Comparison of ENCODE assay signal across 9 cellular contexts in genomic region chr18:71398530-71398929, GRCh38.
DNase-seq lines count a peak whose midpoint lies in the region; ATAC-seq, FAIRE-seq and TF ChIP-seq lines count a peak whose summit lies in the region.
"Had no signal": no experiment of that assay in that cellular context is flagged by ENCODE, and none has a peak within 500 bp of the region (broad histone marks: within the 10 kb centered on the region; RNA-seq: fewer than 3 reads in every experiment).

No MANE protein-coding gene starts in this region.

- peak; percentile 15 for TF ChIP-seq CTCF in DND-41 (IDR thresholded peaks at IDR 0.05; ENCODE audit: borderline replicate concordance, extremely low read depth, low read length, poor library complexity, severe bottlenecking)
- peak; percentile 19; the same call in 1 of the 2 replicates for TF ChIP-seq CTCF in VCaP (conservative IDR thresholded peaks at IDR 0.05)
- TF ChIP-seq CTCF in HepG2 (CRISPR knock-in tag; IDR thresholded peaks at IDR 0.05): peak; percentile 40
- TF ChIP-seq CTCF in ovary (IDR thresholded peaks at IDR 0.05): no peak
- no peak for TF ChIP-seq CTCF in stomach (IDR thresholded peaks at IDR 0.05)

- H3K27ac ChIP-seq in DND-41 (ENCODE audit: low read length): no peak overlapping the region
- H3K27ac ChIP-seq in VCaP: no peak overlapping the region
- no peak overlapping the region for H3K27ac ChIP-seq in HepG2 (ENCODE audit: extremely low read length, insufficient read depth, low read length)
- H3K27ac ChIP-seq in ovary: no peak overlapping the region
- no peak overlapping the region for H3K27ac ChIP-seq in stomach

- DNase-seq in DND-41 (no peak), NCI-H187 (lab: John Stamatoyannopoulos, UW) (peak; percentile 1 to 6), HepG2 (ENCODE audit: low spot score) (peak; percentile 1), ovary (no peak), stomach (no peak)
- DNase-seq in stimulated activated naive CD8-positive, alpha-beta T cell treated with anti-CD3 and anti-CD28 coated beads, Interleukin-15, amount 100 ng/mL, for 72 hours: no peak
- no peak for DNase-seq in stimulated activated naive CD4-positive, alpha-beta T cell (lab: John Stamatoyannopoulos, UW)

- H3K27me3 ChIP-seq in DND-41 (ENCODE audit: insufficient read depth, low read length, poor library complexity) (no peaks in the 10 kb centered on the region), HepG2 (ENCODE audit: control insufficient read depth in 1 of 2, insufficient read depth in 2 of 2, low read length in 2 of 2) (no peaks in the 10 kb centered on the region), ovary (no peaks in the 10 kb centered on the region), stomach (no peaks in the 10 kb centered on the region)

- 3% methylated on average over 4 of the region's 4 CpGs for whole genome bisulfite sequencing in HepG2 (ENCODE audit: low lambda C conversion rate)
- WGBS in ovary, 3 donors: 40 to 48% (median 47%) methylated on average over 4 of the region's 4 CpGs
- WGBS in stomach, 5 donors: 36 to 50% (median 45%) methylated on average over 4 of the region's 4 CpGs

- H3K27me3 Mint-ChIP-seq in stimulated activated naive CD8-positive, alpha-beta T cell treated with anti-CD3 and anti-CD28 coated beads, Interleukin-15, amount 100 ng/mL, for 72 hours: no peaks in the 10 kb centered on the region

- POLR2A ChIA-PET in HepG2 (lab: Yijun Ruan, JAX): no interaction called here

- no peak for FAIRE-seq in HepG2 (lab: Jason Lieb, UNC)
- FAIRE-seq: colon had no signal

- TF ChIP-seq POLR2A in HepG2 (IDR thresholded peaks at IDR 0.05; ENCODE audit: insufficient read depth in 1 of 2, low read depth in 2 of 2, low read length in 2 of 2) (no peak), ovary (IDR thresholded peaks at IDR 0.05) (no peak), stomach (IDR thresholded peaks at IDR 0.05) (no peak)

- no TSS peak for BruUV-seq in HepG2 (replicated peaks; lab: Mats Ljungman, UMichigan)

- CTCF ChIA-PET in HepG2 (lab: Yijun Ruan, JAX; ENCODE audit: low intra/inter-chr PET ratio, low total read pairs): no interaction called here

- H3K9ac ChIP-seq in DND-41 (ENCODE audit: low read depth, low read length) (no peak overlapping the region), HepG2 (ENCODE audit: insufficient read depth, low read depth, low read length) (no peak overlapping the region)

- no peaks in the 10 kb centered on the region for H3K4me1 ChIP-seq in DND-41 (ENCODE audit: insufficient read depth, low read length)
- no peaks in the 10 kb centered on the region for H3K4me1 ChIP-seq in HepG2 (ENCODE audit: insufficient read depth, low read length)
- no peaks in the 10 kb centered on the region for H3K4me1 ChIP-seq in ovary (ENCODE audit: insufficient read depth)
- no peaks in the 10 kb centered on the region for H3K4me1 ChIP-seq in stomach

- H3K36me3 ChIP-seq in DND-41 (ENCODE audit: insufficient read depth, low read length) (no peaks in the 10 kb centered on the region), HepG2 (replicated peaks in 1 of 2; ENCODE audit: control insufficient read depth in 1 of 2, insufficient read depth in 2 of 2, low read length in 2 of 2) (no peaks in the 10 kb centered on the region), ovary (no peaks in the 10 kb centered on the region), stomach (no peaks in the 10 kb centered on the region)

- in situ Hi-C loops in HepG2 (cut with HindIII; ENCODE audit: extremely low pct_ligation_motif_present, low pct_unique_long_range_greater_than_20kb): no loop called here

- no peaks in the 10 kb centered on the region for H3K4me1 Mint-ChIP-seq in stimulated activated naive CD8-positive, alpha-beta T cell treated with anti-CD3 and anti-CD28 coated beads, Interleukin-15, amount 100 ng/mL, for 72 hours

- H2AFZ ChIP-seq in DND-41 (ENCODE audit: low read depth, low read length) (no peak overlapping the region), HepG2 (ENCODE audit: low read length) (no peak overlapping the region)

- no peak for ATAC-seq in DND-41 (ENCODE audit: insufficient read depth, low read depth)
- ATAC-seq in HepG2: no peak
- no peak for ATAC-seq in stimulated activated naive CD8-positive, alpha-beta T cell treated with anti-CD3 and anti-CD28 coated beads, Interleukin-15, amount 100 ng/mL, for 72 hours

- no peak overlapping the region for H3K27ac Mint-ChIP-seq in stimulated activated naive CD8-positive, alpha-beta T cell treated with anti-CD3 and anti-CD28 coated beads, Interleukin-15, amount 100 ng/mL, for 72 hours

- H3K4me3 ChIP-seq in DND-41 (ENCODE audit: low read depth in 1 of 2, low read length in 2 of 2): no peak overlapping the region
- H3K4me3 ChIP-seq in HepG2 (replicated peaks in 1 of 3; ENCODE audit: insufficient read depth in 1 of 3, low read depth in 2 of 3, low read length in 3 of 3): no peak overlapping the region
- H3K4me3 ChIP-seq in ovary: no peak overlapping the region
- no peak overlapping the region for H3K4me3 ChIP-seq in stomach

- TF ChIP-seq EP300 in HepG2 (IDR thresholded peaks at IDR 0.05; ENCODE audit: low read depth in 2 of 2, low read length in 2 of 2) (no peak), HepG2 (CRISPR knock-in tag; IDR thresholded peaks at IDR 0.05; ENCODE audit: borderline replicate concordance) (no peak), ovary (IDR thresholded peaks at IDR 0.05) (no peak), stomach (IDR thresholded peaks at IDR 0.05) (no peak)

- no peaks in the 10 kb centered on the region for H4K20me1 ChIP-seq in DND-41 (ENCODE audit: insufficient read depth, low read length)
- no peaks in the 10 kb centered on the region for H4K20me1 ChIP-seq in HepG2 (ENCODE audit: insufficient read depth, low read length)

- H3K4me2 ChIP-seq in DND-41 (ENCODE audit: insufficient read depth, low read length) (no peak overlapping the region), HepG2 (ENCODE audit: low read depth, low read length) (no peak overlapping the region)

- no peak overlapping the region for H3K4me3 Mint-ChIP-seq in stimulated activated naive CD8-positive, alpha-beta T cell treated with anti-CD3 and anti-CD28 coated beads, Interleukin-15, amount 100 ng/mL, for 72 hours

- TF ChIP-seq RAD21 in HepG2 (CRISPR knock-in tag; IDR thresholded peaks at IDR 0.05): no peak

- H3K79me2 ChIP-seq in DND-41 (ENCODE audit: insufficient read depth, low read length) (no peaks in the 10 kb centered on the region), HepG2 (ENCODE audit: insufficient read depth, low read length) (no peaks in the 10 kb centered on the region)

- no peaks in the 10 kb centered on the region for H3K9me3 ChIP-seq in DND-41 (ENCODE audit: insufficient read depth, low read length, severe bottlenecking)
- no peaks in the 10 kb centered on the region for H3K9me3 ChIP-seq in HepG2 (ENCODE audit: low read length)
- H3K9me3 ChIP-seq in ovary: no peaks in the 10 kb centered on the region
- H3K9me3 ChIP-seq in stomach: no peaks in the 10 kb centered on the region

- intact Hi-C loops in HepG2 (cut with micrococcal nuclease; ENCODE audit: unreplicated experiment): no loop called here
- intact Hi-C loops in ovary (cut with DNase I): loop anchor here in 1 of 4 donors (10.0 kb wide), 1 partner anchor 196 kb away; no protein-coding TSS in a partner anchor
- intact Hi-C loops in stomach (cut with DNase I; ENCODE audit: low total_unique reads): no loop called here

- no peaks in the 10 kb centered on the region for H3K9me3 Mint-ChIP-seq in stimulated activated naive CD8-positive, alpha-beta T cell treated with anti-CD3 and anti-CD28 coated beads, Interleukin-15, amount 100 ng/mL, for 72 hours

TF ChIP-seq in HepG2, 621 proteins besides CTCF, POLR2A, EP300 and RAD21:
- TF ChIP-seq STAG1 (CRISPR knock-in tag; IDR thresholded peaks at IDR 0.05) (peak; percentile 39), ZNF788 (CRISPR knock-in tag; IDR thresholded peaks at IDR 0.05; ENCODE audit: borderline replicate concordance) (no peak)

Comparison
In these comparisons a context has a peak if more than half of its experiments do, and no peak if none do; other contexts are left out.
1. DNase-seq: peak in NCI-H187 (2 of 2) and HepG2 (single experiment); none in DND-41 (single experiment), stimulated activated naive CD8-positive, alpha-beta T cell treated with anti-CD3 and anti-CD28 coated beads, Interleukin-15, amount 100 ng/mL, for 72 hours (0 of 2), ovary (0 of 5), stimulated activated naive CD4-positive, alpha-beta T cell (0 of 6) and stomach (single experiment).
2. CTCF ChIP-seq: peak in DND-41 (single experiment), VCaP (single experiment) and HepG2 (single experiment); none in ovary (0 of 3) and stomach (0 of 7).